Comparison of ENCODE assay signal across 9 cellular contexts in the genomic region with DNA sequence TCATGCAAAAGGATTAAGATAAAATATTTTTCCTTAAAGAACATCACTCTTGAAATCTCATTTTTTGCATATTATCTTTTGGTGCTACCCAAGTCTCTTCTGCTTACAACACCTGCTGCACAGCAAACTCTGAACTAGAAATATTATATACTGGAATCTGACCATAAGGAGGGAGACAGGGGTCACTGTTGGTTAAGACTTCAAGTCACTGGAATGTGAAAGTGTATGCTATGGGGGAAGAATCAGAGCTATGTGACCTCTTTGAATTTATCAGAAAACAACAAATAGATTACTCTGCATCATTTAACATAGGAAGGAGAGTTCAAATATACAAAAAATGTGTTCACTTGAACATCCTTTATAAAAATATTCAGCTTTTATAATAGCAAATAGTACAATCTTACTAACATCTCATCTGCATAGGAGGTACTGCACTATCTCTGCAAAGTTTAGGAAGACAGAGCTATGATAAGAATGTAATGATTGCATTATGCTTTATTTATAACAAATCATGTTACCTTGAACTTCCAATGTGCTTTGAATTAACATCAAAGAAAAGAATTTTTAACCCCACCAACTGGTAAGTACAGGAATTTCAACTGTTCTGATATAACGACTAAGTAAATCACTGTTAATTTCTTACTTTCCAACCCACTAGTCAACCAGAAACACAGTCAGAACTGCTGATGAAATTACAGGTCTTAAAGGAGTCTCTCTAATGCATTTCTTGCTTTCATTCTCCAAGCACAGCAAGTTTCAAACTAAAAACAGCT.
DNase-seq lines count a peak whose midpoint lies in the region; ATAC-seq and TF ChIP-seq lines count a peak whose summit lies in the region.
"Had no signal": no experiment of that assay in that cellular context is flagged by ENCODE, and none has a peak within 500 bp of the region (broad histone marks: within the 10 kb centered on the region; RNA-seq: fewer than 3 reads in every experiment).

No MANE protein-coding gene starts in this region.

- H3K9me3 ChIP-seq in fibroblast of lung (ENCODE audit: control insufficient read depth, insufficient read depth, low read depth, low read length) = no peaks in the 10 kb centered on the region

- intact Hi-C loops in Right ventricle myocardium superior (cut with DNase I) = no loop called here

- TF ChIP-seq CTCF in GM12873 (IDR thresholded peaks at IDR 0.05; ENCODE audit: insufficient read depth, low read depth, low read length, missing control alignments) (peak; percentile 18), fibroblast of lung (conservative IDR thresholded peaks at IDR 0.05 in 1 of 2, IDR thresholded peaks at IDR 0.05 in 1 of 2; ENCODE audit: low read depth in 1 of 2, low read length in 2 of 2) (peak in 1 of 2 donors; percentile 25)

- peak; percentile 12 to 20 for DNase-seq in fibroblast of lung (ENCODE audit: low read depth in 2 of 2)
- no peak for DNase-seq in activated CD4-positive, CD25-positive, alpha-beta regulatory T cell (lab: John Stamatoyannopoulos, UW)
- no peak for DNase-seq in NCI-H1930 (lab: John Stamatoyannopoulos, UW)
- no peak for DNase-seq in Right ventricle myocardium superior
- DNase-seq in activated effector memory CD4-positive, alpha-beta T cell treated with anti-CD3 and anti-CD28 coated beads, Interleukin-2, amount 50 U/mL, for 16 hours = no peak
- DNase-seq: mesendoderm had no signal

- no peaks in the 10 kb centered on the region for H3K79me2 ChIP-seq in fibroblast of lung (ENCODE audit: control insufficient read depth, insufficient read depth, low read length)

- no peak overlapping the region for H3K27ac ChIP-seq in fibroblast of lung (ENCODE audit: insufficient read depth, low read length)

- no peak overlapping the region for H3K9ac ChIP-seq in fibroblast of lung (ENCODE audit: insufficient read depth, low read length)

- no peak overlapping the region for H2AFZ ChIP-seq in fibroblast of lung (ENCODE audit: low read length)

- no peak overlapping the region for H3K4me2 ChIP-seq in fibroblast of lung (ENCODE audit: extremely low read depth, insufficient read depth, low read length)

- peak; percentile 65 for ATAC-seq in GM21390 (IDR thresholded peaks at IDR 0.05; ENCODE audit: unreplicated experiment)
- peak; percentile 58 for ATAC-seq in HG03342 (IDR thresholded peaks at IDR 0.05; ENCODE audit: unreplicated experiment)
- ATAC-seq in Right ventricle myocardium superior (ENCODE audit: poor library complexity) = no peak

- H3K4me3 ChIP-seq in fibroblast of lung (replicated peaks in 1 of 4; ENCODE audit: control extremely low read depth in 1 of 4, insufficient read depth in 1 of 4, low read depth in 3 of 4, low read length in 4 of 4) = no peak overlapping the region

- H3K36me3 ChIP-seq in fibroblast of lung (ENCODE audit: control insufficient read depth, insufficient read depth, low read length) = no peaks in the 10 kb centered on the region

- H3K4me1 ChIP-seq in fibroblast of lung (ENCODE audit: control insufficient read depth, extremely low read depth, insufficient read depth, low read length) = peaks cover 2% of the 10 kb centered on the region

- H4K20me1 ChIP-seq in fibroblast of lung (ENCODE audit: control insufficient read depth, extremely low read depth, insufficient read depth, low read length) = no peaks in the 10 kb centered on the region

- no peaks in the 10 kb centered on the region for H3K27me3 ChIP-seq in fibroblast of lung (ENCODE audit: control insufficient read depth, insufficient read depth, low read length)

Comparison
In these comparisons a context has a peak if more than half of its experiments do, and no peak if none do; other contexts are left out.
1. DNase-seq: peak in fibroblast of lung (2 of 2); none in activated CD4-positive, CD25-positive, alpha-beta regulatory T cell (0 of 4), NCI-H1930 (0 of 2), Right ventricle myocardium superior (single experiment) and activated effector memory CD4-positive, alpha-beta T cell treated with anti-CD3 and anti-CD28 coated beads, Interleukin-2, amount 50 U/mL, for 16 hours (single experiment).